16 cellular contexts compared by ENCODE assay signal in the genomic region with DNA sequence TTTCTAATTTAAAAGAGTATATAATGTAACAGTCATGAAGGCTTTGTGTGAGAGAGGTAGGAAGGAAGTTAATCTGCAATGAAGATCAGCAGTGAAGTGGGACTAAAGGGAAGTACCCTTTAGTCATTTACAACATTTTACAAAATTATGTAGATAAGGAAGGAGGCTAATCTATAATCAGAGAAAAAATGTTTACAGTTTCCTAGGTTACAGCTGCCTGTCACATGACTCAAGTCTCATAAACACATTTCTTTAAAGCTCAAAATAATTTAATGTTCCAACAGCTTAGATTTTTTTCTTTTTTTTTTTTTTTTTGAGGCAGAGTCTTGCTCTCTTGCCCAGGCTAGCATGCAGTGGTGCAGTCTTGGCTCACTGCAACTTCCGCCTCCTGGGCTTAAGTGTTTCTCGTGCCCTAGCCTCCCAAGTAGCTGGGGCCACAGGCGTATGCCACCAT. TPM values are rescaled to one million over a fixed set of nuclear protein-coding genes. Genes with fewer than 3 reads are reported as not detected.
DNase-seq lines count a peak whose midpoint lies in the region; ATAC-seq and TF ChIP-seq lines count a peak whose summit lies in the region.
"Had no signal": no experiment of that assay in that cellular context is flagged by ENCODE, and none has a peak within 500 bp of the region (broad histone marks: within the 10 kb centered on the region; RNA-seq: fewer than 3 reads in every experiment).

No MANE protein-coding gene starts in this region.

- no peaks in the 10 kb centered on the region for H3K27me3 ChIP-seq in mesenchymal stem cell (ENCODE audit: control insufficient read depth in 1 of 2, insufficient read depth in 1 of 2, low read length in 2 of 2)
- H3K27me3 ChIP-seq in tibial artery, result no peaks in the 10 kb centered on the region
- H3K27me3 ChIP-seq in MG63, result no peaks in the 10 kb centered on the region

- H2BK12ac ChIP-seq in mesenchymal stem cell (ENCODE audit: low read length in 2 of 2), result no peak overlapping the region

- no peak overlapping the region for H3K4me3 Mint-ChIP-seq in activated B cell treated with CpG ODN at 0.5 μM for 24 hours
- H3K4me3 Mint-ChIP-seq: activated CD4-positive, alpha-beta memory T cell treated with anti-CD3 and anti-CD28 coated beads for 36 hours had no signal

- no peaks in the 10 kb centered on the region for H3K36me3 Mint-ChIP-seq in activated B cell treated with CpG ODN at 0.5 μM for 24 hours (ENCODE audit: low read depth)
- H3K36me3 Mint-ChIP-seq: activated CD4-positive, alpha-beta memory T cell treated with anti-CD3 and anti-CD28 coated beads for 36 hours had no signal

- CTCF ChIA-PET in activated B cell treated with CpG ODN at 0.5 μM for 24 hours (lab: Charles Lee), result interaction anchor here (1.1 kb wide), 1 partner anchor 18 kb away, joined by 6 read pairs; no protein-coding TSS in a partner anchor

- H3K4me2 ChIP-seq in mesenchymal stem cell (ENCODE audit: low read length, poor library complexity, severe bottlenecking), result no peak overlapping the region

- H3K23ac ChIP-seq in mesenchymal stem cell (ENCODE audit: low read length in 2 of 2), result no peak overlapping the region

- H3K27ac ChIP-seq in mesenchymal stem cell (ENCODE audit: low read length, poor library complexity, severe bottlenecking), result no peak overlapping the region
- no peak overlapping the region for H3K27ac ChIP-seq in tibial artery
- H3K27ac ChIP-seq: lower lobe of right lung had no signal

- H4K8ac ChIP-seq in mesenchymal stem cell (ENCODE audit: low read length), result no peak overlapping the region

- no peak overlapping the region for H3K4ac ChIP-seq in mesenchymal stem cell (ENCODE audit: low read depth in 1 of 2, low read length in 2 of 2)

- no peak overlapping the region for H2AK5ac ChIP-seq in mesenchymal stem cell (ENCODE audit: low read length, severe bottlenecking)

- H3K4me3 ChIP-seq in mesenchymal stem cell (ENCODE audit: insufficient read depth in 1 of 2, low read depth in 1 of 2, low read length in 2 of 2) (no peak overlapping the region), tibial artery (no peak overlapping the region), MG63 (no peak overlapping the region)
- H3K4me3 ChIP-seq: heart right ventricle, lower lobe of right lung had no signal

- peak overlapping the region; percentile 47 for H3K9ac ChIP-seq in mesenchymal stem cell (ENCODE audit: low read length)

- H3K4me1 ChIP-seq in mesenchymal stem cell (ENCODE audit: control insufficient read depth, insufficient read depth, low read depth, low read length), result peaks cover 1% of the 10 kb centered on the region
- no peaks in the 10 kb centered on the region for H3K4me1 ChIP-seq in tibial artery
- H3K4me1 ChIP-seq: lower lobe of right lung had no signal

- no peak overlapping the region for H2BK120ac ChIP-seq in mesenchymal stem cell (ENCODE audit: low read depth, low read length)

- peak; percentile 29 for DNase-seq in EL
- DNase-seq in LHCN-M2 (ENCODE audit: low read depth), result peak; percentile 6
- DNase-seq in activated B cell treated with CpG ODN at 0.5 μM for 24 hours, result no peak
- DNase-seq in mesenchymal stem cell, result peak; percentile 57
- DNase-seq in anterior cingulate cortex (lab: John Stamatoyannopoulos, UW), result no peak
- no peak for DNase-seq in mesenteric fat pad (ENCODE audit: low spot score)
- DNase-seq in tibial artery, result no peak
- no peak for DNase-seq in MG63
- DNase-seq: activated CD4-positive, alpha-beta memory T cell treated with anti-CD3 and anti-CD28 coated beads for 36 hours; amniotic stem cell; effector CD8-positive, alpha-beta T cell; heart right ventricle; lower lobe of right lung; NCI-H1048; stimulated activated CD4-positive, alpha-beta T cell treated with anti-CD3 and anti-CD28 coated beads, Interleukin-4, amount 100 ng/mL, for 4 hours had no signal

- no peak overlapping the region for H3K14ac ChIP-seq in mesenchymal stem cell (ENCODE audit: low read length in 2 of 2)

- peak overlapping the region; percentile 25 for H3K27ac Mint-ChIP-seq in activated B cell treated with CpG ODN at 0.5 μM for 24 hours
- H3K27ac Mint-ChIP-seq: activated CD4-positive, alpha-beta memory T cell treated with anti-CD3 and anti-CD28 coated beads for 36 hours; progenitor cell of endocrine pancreas had no signal

- peaks cover 20% of the 10 kb centered on the region for H3K4me1 Mint-ChIP-seq in activated B cell treated with CpG ODN at 0.5 μM for 24 hours

- H3K18ac ChIP-seq in mesenchymal stem cell (ENCODE audit: low read depth in 1 of 2, low read length in 2 of 2), result no peak overlapping the region

- POLR2A ChIA-PET in activated B cell treated with CpG ODN at 0.5 μM for 24 hours (lab: Charles Lee), result interaction anchor here (0.7 to 2.5 kb wide), 4 partner anchors 21 to 680 kb away, joined by 4 to 13 read pairs (median 5); partner anchors contain the start of gene CAP1

- no peak overlapping the region for H2BK15ac ChIP-seq in mesenchymal stem cell (ENCODE audit: low read depth, poor library complexity, severe bottlenecking)

- H2BK5ac ChIP-seq in mesenchymal stem cell (ENCODE audit: low read depth, low read length, poor library complexity, severe bottlenecking), result no peak overlapping the region

- WGBS in mesenchymal stem cell, result 92% methylated on average over 3 of the region's 3 CpGs

- H3K27me3 Mint-ChIP-seq in activated B cell treated with CpG ODN at 0.5 μM for 24 hours, result no peaks in the 10 kb centered on the region
- H3K27me3 Mint-ChIP-seq: activated CD4-positive, alpha-beta memory T cell treated with anti-CD3 and anti-CD28 coated beads for 36 hours; progenitor cell of endocrine pancreas had no signal

- no peaks in the 10 kb centered on the region for H3K9me3 ChIP-seq in mesenchymal stem cell (ENCODE audit: control insufficient read depth, low read length)
- no peaks in the 10 kb centered on the region for H3K9me3 ChIP-seq in tibial artery
- H3K9me3 ChIP-seq in MG63, result no peaks in the 10 kb centered on the region; the same call in 1 of the 2 replicates
- H3K9me3 ChIP-seq: heart right ventricle, lower lobe of right lung had no signal

- H3K79me1 ChIP-seq in mesenchymal stem cell (replicated peaks; ENCODE audit: low read length, poor library complexity, severe bottlenecking), result no peaks in the 10 kb centered on the region

- H2AFZ ChIP-seq in mesenchymal stem cell (ENCODE audit: low read depth, low read length), result no peak overlapping the region

- no peaks in the 10 kb centered on the region for H3K36me3 ChIP-seq in mesenchymal stem cell (ENCODE audit: control insufficient read depth in 1 of 2, insufficient read depth in 2 of 2, low read depth in 1 of 2, low read length in 2 of 2)
- no peaks in the 10 kb centered on the region for H3K36me3 ChIP-seq in tibial artery
- H3K36me3 ChIP-seq in MG63, result no peaks in the 10 kb centered on the region
- H3K36me3 ChIP-seq: heart right ventricle, lower lobe of right lung had no signal

- intact Hi-C loops in activated B cell treated with CpG ODN at 0.5 μM for 24 hours (cut with micrococcal nuclease) (loop anchor here (1.0 to 2.0 kb wide), 2 partner anchors 11 to 25 kb away; no protein-coding TSS in a partner anchor), tibial artery (cut with DNase I; ENCODE audit: low total_unique reads) (no loop called here)

- peak; percentile 86 for ATAC-seq in activated B cell treated with CpG ODN at 0.5 μM for 24 hours (ENCODE audit: low read depth)
- ATAC-seq: heart right ventricle, lower lobe of right lung had no signal

- H3K9me3 Mint-ChIP-seq in activated B cell treated with CpG ODN at 0.5 μM for 24 hours, result no peaks in the 10 kb centered on the region

- H4K91ac ChIP-seq in mesenchymal stem cell (ENCODE audit: low read length), result no peak overlapping the region

- TF ChIP-seq CTCF in activated B cell treated with CpG ODN at 0.5 μM for 24 hours (IDR thresholded peaks at IDR 0.05) (no peak), tibial artery (IDR thresholded peaks at IDR 0.05) (no peak)

RNA-seq across cellular contexts. Expression of gene CAP1, which starts 26.2 kb away (rescaled TPM):
- total RNA-seq in LHCN-M2 (2014; rRNA removed) (505 and 541 TPM in 2 replicates), activated B cell treated with CpG ODN at 0.5 μM for 24 hours (410 and 411 TPM in 2 replicates), mesenteric fat pad (381 TPM)
- polyA plus RNA-seq in LHCN-M2 (2012), result 475 TPM
- 483 TPM for polyA plus RNA-seq in mesenchymal stem cell (2013, experiment 1 of 2)
- 482 TPM for polyA plus RNA-seq in mesenchymal stem cell (2013, experiment 2 of 2)
- 164 and 175 TPM in 2 replicates for total RNA-seq in MG63 (2014; rRNA removed; shearing (Covaris generic); ENCODE audit: low replicate concordance)

RNA-seq across cellular contexts. Expression of gene MFSD2A, which starts 59.3 kb away (rescaled TPM):
- total RNA-seq in LHCN-M2 (2014; rRNA removed) (9.7 and 12.3 TPM in 2 replicates), activated B cell treated with CpG ODN at 0.5 μM for 24 hours (30.3 and 36.0 TPM in 2 replicates), mesenteric fat pad (8.0 TPM)
- polyA plus RNA-seq in LHCN-M2 (2012), result 3.4 TPM
- polyA plus RNA-seq in mesenchymal stem cell (2013, experiment 1 of 2), result 0.72 TPM
- polyA plus RNA-seq in mesenchymal stem cell (2013, experiment 2 of 2), result 0.67 TPM
- total RNA-seq in MG63 (2014; rRNA removed; shearing (Covaris generic); ENCODE audit: low replicate concordance), result 4.8 and 5.8 TPM in 2 replicates

Comparison
In these comparisons a context has a peak if more than half of its experiments do, and no peak if none do; other contexts are left out.
1. DNase-seq: peak in EL (single experiment), LHCN-M2 (single experiment) and mesenchymal stem cell (single experiment); none in activated B cell treated with CpG ODN at 0.5 μM for 24 hours (single experiment), anterior cingulate cortex (0 of 58), mesenteric fat pad (single experiment), tibial artery (0 of 2) and MG63 (single experiment).